ENCODE assay signal across 8 cellular contexts in the genomic region with DNA sequence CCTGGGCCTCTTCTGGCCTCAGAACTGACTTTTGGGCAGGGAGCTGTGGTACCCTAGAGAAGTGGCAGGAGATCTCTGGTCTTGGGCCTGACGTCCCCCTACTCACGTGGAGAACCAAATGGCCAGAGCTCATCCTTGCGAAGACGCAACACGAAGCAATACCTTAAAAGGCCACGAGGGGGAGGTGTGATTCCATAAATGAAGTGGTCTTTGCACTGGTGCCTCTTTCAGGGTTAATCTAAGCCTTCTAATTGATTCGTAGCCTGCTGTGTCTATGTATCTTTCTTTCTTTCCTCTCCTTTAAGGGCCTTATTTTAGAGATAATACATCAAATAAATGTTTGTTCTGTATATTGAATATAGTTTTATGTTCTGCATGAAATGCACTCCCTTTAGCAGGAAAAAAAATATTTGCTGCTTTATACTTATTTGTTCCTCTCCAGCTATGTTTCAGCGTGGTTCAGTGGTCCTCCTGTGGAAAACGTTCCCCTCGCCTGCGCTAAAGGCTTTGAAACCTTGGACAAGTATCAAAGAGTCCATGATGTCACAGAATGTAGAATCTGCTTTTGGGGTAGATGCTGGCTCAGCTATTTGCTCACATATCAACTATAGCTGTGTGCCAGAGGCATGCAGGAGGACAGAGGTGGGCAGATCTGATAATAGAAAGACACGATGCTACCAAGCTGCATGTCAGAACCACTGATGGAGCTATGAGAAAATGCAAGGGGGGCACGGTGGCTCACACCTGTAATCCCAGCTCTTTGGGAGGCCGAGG. TPM values are rescaled to one million over a fixed set of nuclear protein-coding genes. Genes with fewer than 3 reads are reported as not detected.
A peak's percentile ranks its signal among the peaks of the same experiment; 100 is the strongest.
DNase-seq lines count a peak whose midpoint lies in the region; ATAC-seq, FAIRE-seq and TF ChIP-seq lines count a peak whose summit lies in the region.

No MANE protein-coding gene starts in this region.

- FAIRE-seq in A204.1 (lab: Jason Lieb, UNC), result peak; percentile 90
- peak; percentile 91 for FAIRE-seq in HepG2 (lab: Jason Lieb, UNC)

- ATAC-seq in GM18508 (IDR thresholded peaks at IDR 0.05; ENCODE audit: insufficient read depth, unreplicated experiment) (peak; percentile 58), HG03139 (IDR thresholded peaks at IDR 0.05; ENCODE audit: unreplicated experiment) (peak; percentile 84), HepG2 (peak; percentile 83)

- H3K4me1 ChIP-seq in HepG2 (ENCODE audit: insufficient read depth, low read length), result peaks cover 14% of the 10 kb centered on the region

- H3K27ac Mint-ChIP-seq in chondrocyte (ENCODE audit: unreplicated experiment), result no peak overlapping the region

- peaks cover 1 to 18% of the 10 kb centered on the region in 2 experiments; a peak in 3 of 5 replicates for H3K27me3 ChIP-seq in HepG2 (ENCODE audit: control insufficient read depth in 1 of 2, insufficient read depth in 2 of 2, low read length in 2 of 2)

- in situ Hi-C loops in HepG2 (cut with HindIII; ENCODE audit: extremely low pct_ligation_motif_present, low pct_unique_long_range_greater_than_20kb), result loop anchor here (10.0 to 25.0 kb wide), 2 partner anchors 288 to 370 kb away; a partner anchor contains a TSS

- no peaks in the 10 kb centered on the region for H3K36me3 ChIP-seq in HepG2 (replicated peaks in 1 of 2; ENCODE audit: control insufficient read depth in 1 of 2, insufficient read depth in 2 of 2, low read length in 2 of 2)

- no peaks in the 10 kb centered on the region for H3K9me3 Mint-ChIP-seq in chondrocyte (ENCODE audit: low read depth)

- H3K79me2 ChIP-seq in HepG2 (ENCODE audit: insufficient read depth, low read length), result no peaks in the 10 kb centered on the region

- POLR2A ChIA-PET in HepG2 (lab: Yijun Ruan, JAX), result no interaction called here

- CTCF ChIA-PET in HepG2 (lab: Yijun Ruan, JAX; ENCODE audit: low intra/inter-chr PET ratio, low total read pairs), result interaction anchor here (2.0 kb wide), 1 partner anchor 61 kb away, joined by 6 read pairs; no protein-coding TSS in a partner anchor

- H3K27ac ChIP-seq in HepG2 (ENCODE audit: extremely low read length, insufficient read depth, low read length), result no peak overlapping the region

- no peak for TF ChIP-seq EP300 in HepG2 (IDR thresholded peaks at IDR 0.05; ENCODE audit: low read depth in 2 of 2, low read length in 2 of 2)
- no peak for TF ChIP-seq EP300 in HepG2 (CRISPR knock-in tag; IDR thresholded peaks at IDR 0.05; ENCODE audit: borderline replicate concordance)

- peak; percentile 40 for DNase-seq in NCI-H345 treated with DMSO at 0.1 percent for 48 hours (lab: John Stamatoyannopoulos, UW; ENCODE audit: unreplicated experiment)
- DNase-seq in activated CD4-positive, CD25-positive, alpha-beta regulatory T cell treated with anti-CD3 and anti-CD28 coated beads, Interleukin-2, amount 50 U/mL, for 72 hours, result peak; percentile 79
- no peak for DNase-seq in chondrocyte (ENCODE audit: low spot score)
- DNase-seq in HepG2 (ENCODE audit: low spot score), result peak; percentile 69
- peak; percentile 58 to 69 (median 61) for DNase-seq in stimulated activated CD4-positive, alpha-beta T cell treated with anti-CD3 and anti-CD28 coated beads, TNF-alpha, amount 100 ng/mL, for 24 hours (ENCODE audit: low read depth in 3 of 3)

- H4K20me1 ChIP-seq in HepG2 (ENCODE audit: insufficient read depth, low read length), result no peaks in the 10 kb centered on the region

- H3K27me3 Mint-ChIP-seq in chondrocyte (ENCODE audit: low read depth), result peaks cover 14% of the 10 kb centered on the region

- H3K4me3 Mint-ChIP-seq in chondrocyte (ENCODE audit: unreplicated experiment), result no peak overlapping the region

- no peaks in the 10 kb centered on the region for H3K9me3 ChIP-seq in HepG2 (ENCODE audit: low read length)

- TF ChIP-seq RAD21 in HepG2 (CRISPR knock-in tag; IDR thresholded peaks at IDR 0.05), result peak; percentile 71

- no TSS peak for BruUV-seq in HepG2 (replicated peaks; lab: Mats Ljungman, UMichigan)

- no peak overlapping the region for H3K9ac ChIP-seq in HepG2 (ENCODE audit: insufficient read depth, low read depth, low read length)

- WGBS in HepG2 (ENCODE audit: low lambda C conversion rate), result 20% methylated on average over 14 of the region's 14 CpGs

- no peak overlapping the region for H3K4me2 ChIP-seq in HepG2 (ENCODE audit: low read depth, low read length)

- no peak overlapping the region for H2AFZ ChIP-seq in HepG2 (ENCODE audit: low read length)

- no peak overlapping the region for H3K4me3 ChIP-seq in HepG2 (replicated peaks in 1 of 3; ENCODE audit: insufficient read depth in 1 of 3, low read depth in 2 of 3, low read length in 3 of 3)

- no peaks in the 10 kb centered on the region for H3K4me1 Mint-ChIP-seq in chondrocyte (ENCODE audit: low read depth)

- intact Hi-C loops in HepG2 (cut with micrococcal nuclease; ENCODE audit: unreplicated experiment), result no loop called here

- no peak for TF ChIP-seq POLR2A in HepG2 (IDR thresholded peaks at IDR 0.05; ENCODE audit: insufficient read depth in 1 of 2, low read depth in 2 of 2, low read length in 2 of 2)

- TF ChIP-seq CTCF in chondrocyte (IDR thresholded peaks at IDR 0.05), result peak; percentile 94
- TF ChIP-seq CTCF in HepG2 (CRISPR knock-in tag; IDR thresholded peaks at IDR 0.05), result peak; percentile 87

- no peaks in the 10 kb centered on the region for H3K36me3 Mint-ChIP-seq in chondrocyte (ENCODE audit: low read depth)

TF ChIP-seq in HepG2, 621 proteins besides CTCF, POLR2A, EP300 and RAD21 (continues in another document):
- TF ChIP-seq CEBPG (CRISPR knock-in tag; IDR thresholded peaks at IDR 0.05), result 0 out of 2 replicates have a peak, but pooled peaks have one; percentile 12
- TF ChIP-seq, protein P1, sequence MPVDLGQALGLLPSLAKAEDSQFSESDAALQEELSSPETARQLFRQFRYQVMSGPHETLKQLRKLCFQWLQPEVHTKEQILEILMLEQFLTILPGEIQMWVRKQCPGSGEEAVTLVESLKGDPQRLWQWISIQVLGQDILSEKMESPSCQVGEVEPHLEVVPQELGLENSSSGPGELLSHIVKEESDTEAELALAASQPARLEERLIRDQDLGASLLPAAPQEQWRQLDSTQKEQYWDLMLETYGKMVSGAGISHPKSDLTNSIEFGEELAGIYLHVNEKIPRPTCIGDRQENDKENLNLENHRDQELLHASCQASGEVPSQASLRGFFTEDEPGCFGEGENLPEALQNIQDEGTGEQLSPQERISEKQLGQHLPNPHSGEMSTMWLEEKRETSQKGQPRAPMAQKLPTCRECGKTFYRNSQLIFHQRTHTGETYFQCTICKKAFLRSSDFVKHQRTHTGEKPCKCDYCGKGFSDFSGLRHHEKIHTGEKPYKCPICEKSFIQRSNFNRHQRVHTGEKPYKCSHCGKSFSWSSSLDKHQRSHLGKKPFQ (CRISPR knock-in tag; IDR thresholded peaks at IDR 0.05; ENCODE audit: insufficient replicate concordance), result no peak
- no peak for TF ChIP-seq ZNF558 (CRISPR knock-in tag; IDR thresholded peaks at IDR 0.05; ENCODE audit: borderline replicate concordance)
- TF ChIP-seq ZNF781 (CRISPR knock-in tag; IDR thresholded peaks at IDR 0.05; ENCODE audit: borderline replicate concordance, not compliant biosample characterization), result no peak
- 0 out of 2 replicates have a peak, but pooled peaks have one; percentile 34 for TF ChIP-seq SALL2 (CRISPR knock-in tag; IDR thresholded peaks at IDR 0.05)
- TF ChIP-seq ZNF652 (CRISPR knock-in tag; IDR thresholded peaks at IDR 0.05; ENCODE audit: borderline replicate concordance, low read depth), result peak; percentile 91
- no peak for TF ChIP-seq ZNF3 (CRISPR knock-in tag; IDR thresholded peaks at IDR 0.05)
- no peak for TF ChIP-seq WIZ (CRISPR knock-in tag; IDR thresholded peaks at IDR 0.05)
- TF ChIP-seq ZNF264 (CRISPR knock-in tag; IDR thresholded peaks at IDR 0.05), result no peak
- TF ChIP-seq SP5 (CRISPR knock-in tag; IDR thresholded peaks at IDR 0.05; ENCODE audit: borderline replicate concordance, low read depth), result no peak
- TF ChIP-seq, protein P2, sequence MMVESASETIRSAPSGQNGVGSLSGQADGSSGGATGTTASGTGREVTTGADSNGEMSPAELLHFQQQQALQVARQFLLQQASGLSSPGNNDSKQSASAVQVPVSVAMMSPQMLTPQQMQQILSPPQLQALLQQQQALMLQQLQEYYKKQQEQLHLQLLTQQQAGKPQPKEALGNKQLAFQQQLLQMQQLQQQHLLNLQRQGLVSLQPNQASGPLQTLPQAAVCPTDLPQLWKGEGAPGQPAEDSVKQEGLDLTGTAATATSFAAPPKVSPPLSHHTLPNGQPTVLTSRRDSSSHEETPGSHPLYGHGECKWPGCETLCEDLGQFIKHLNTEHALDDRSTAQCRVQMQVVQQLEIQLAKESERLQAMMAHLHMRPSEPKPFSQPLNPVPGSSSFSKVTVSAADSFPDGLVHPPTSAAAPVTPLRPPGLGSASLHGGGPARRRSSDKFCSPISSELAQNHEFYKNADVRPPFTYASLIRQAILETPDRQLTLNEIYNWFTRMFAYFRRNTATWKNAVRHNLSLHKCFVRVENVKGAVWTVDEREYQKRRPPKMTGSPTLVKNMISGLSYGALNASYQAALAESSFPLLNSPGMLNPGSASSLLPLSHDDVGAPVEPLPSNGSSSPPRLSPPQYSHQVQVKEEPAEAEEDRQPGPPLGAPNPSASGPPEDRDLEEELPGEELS (CRISPR knock-in tag; IDR thresholded peaks at IDR 0.05), result no peak

RNA-seq across cellular contexts. Expression of a gene that starts 41.0 kb away (rescaled TPM):
- total RNA-seq in chondrocyte, result not detected in 3 replicates
- total RNA-seq in HepG2 (2016; rRNA removed; fragmentation: Illumina TruSeq; extraction: Trizol), result not detected in 2 replicates
- total RNA-seq in HepG2 (2016; cell fraction: cytosol; rRNA removed; fragmentation: Illumina TruSeq; extraction: Trizol; ENCODE audit: low read depth), result not detected in 2 replicates
- total RNA-seq in HepG2 (2016; cell fraction: insoluble cytoplasmic fraction; rRNA removed; fragmentation: Illumina TruSeq; extraction: Trizol), result not detected in 2 replicates
- not detected in 2 replicates for total RNA-seq in HepG2 (2016; cell fraction: membrane; rRNA removed; fragmentation: Illumina TruSeq; extraction: Trizol)
- total RNA-seq in HepG2 (2016; cell fraction: nucleus; rRNA removed; fragmentation: Illumina TruSeq; extraction: Trizol), result not detected in 2 replicates
- 0.20 TPM in 1 of 2 replicates, not detected in the other for polyA plus RNA-seq in HepG2 (2011; rRNA removed)
- not detected in 2 replicates for polyA plus RNA-seq in HepG2 (2011; cell fraction: cytosol; rRNA removed)
- 0.18 and 0.38 TPM in 2 replicates for polyA plus RNA-seq in HepG2 (2011; cell fraction: nucleus; rRNA removed)
- polyA plus RNA-seq in HepG2 (2012), result not detected in 2 replicates
- polyA plus RNA-seq in HepG2 (2016; cell fraction: cytosol; fragmentation: Illumina TruSeq; extraction: Trizol; ENCODE audit: low read depth), result not detected in 2 replicates
- polyA plus RNA-seq in HepG2 (2016; cell fraction: insoluble cytoplasmic fraction; fragmentation: Illumina TruSeq; extraction: Trizol; ENCODE audit: low read depth), result not detected in 2 replicates
- not detected in 2 replicates for polyA plus RNA-seq in HepG2 (2016; cell fraction: membrane; fragmentation: Illumina TruSeq; extraction: Trizol; ENCODE audit: low read depth)
- polyA plus RNA-seq in HepG2 (2016; cell fraction: nucleus; fragmentation: Illumina TruSeq; extraction: Trizol; ENCODE audit: insufficient read depth, low read depth), result not detected in 2 replicates
- not detected in 2 replicates for polyA minus RNA-seq in HepG2 (2011; rRNA and poly(A)+ RNA removed; ENCODE audit: low replicate concordance)
- not detected in 2 replicates for polyA minus RNA-seq in HepG2 (2011; cell fraction: cytosol; rRNA and poly(A)+ RNA removed)
- polyA minus RNA-seq in HepG2 (2011; cell fraction: nucleus; rRNA and poly(A)+ RNA removed), result not detected in 2 replicates
